ENCODE assay signal across 21 cellular contexts in the genomic region with DNA sequence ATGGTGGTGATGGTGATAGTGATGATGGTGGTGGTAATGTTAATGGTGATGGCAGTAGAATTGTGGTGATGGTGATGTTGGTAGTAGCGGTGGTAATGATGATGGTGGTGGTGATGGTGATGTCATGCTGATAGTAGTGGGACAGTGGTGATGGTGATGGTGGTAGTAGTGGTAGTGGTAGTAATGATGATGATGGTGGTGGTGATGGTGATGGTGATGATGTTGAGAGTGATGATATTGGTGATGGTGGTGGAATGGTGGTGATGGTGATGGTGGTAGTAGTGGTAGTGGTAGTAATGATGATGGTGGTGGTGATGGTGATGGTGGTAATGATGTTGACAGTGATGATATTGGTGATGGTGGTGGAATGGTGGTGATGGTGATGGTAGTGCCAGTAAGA.
"Had no signal": no experiment of that assay in that cellular context is flagged by ENCODE, and none has a peak within 500 bp of the region (broad histone marks: within the 10 kb centered on the region; RNA-seq: fewer than 3 reads in every experiment).

No MANE protein-coding gene starts in this region.

- H3K4me3 ChIP-seq: colonic mucosa, hepatocyte, sigmoid colon, skin epidermis, stomach, thoracic aorta, transverse colon, uterus had no signal

- H3K27ac ChIP-seq: colonic mucosa, foreskin keratinocyte, hepatocyte, sigmoid colon, skin epidermis, stomach, thoracic aorta, transverse colon, uterus had no signal

- H3K4me1 ChIP-seq: foreskin keratinocyte, uterus had no signal

- H3K4me3 Mint-ChIP-seq: endodermal cell; naive thymus-derived CD4-positive, alpha-beta T cell; neural crest cell; stimulated activated memory B cell treated with anti-CD40 and anti-IgM and Interleukin-4, amounts not matched to agents 10 μg/mL and 1 μg/mL and 100 μg/mL, for 72 hours had no signal

- ATAC-seq: foreskin keratinocyte; naive thymus-derived CD4-positive, alpha-beta T cell; stimulated activated memory B cell treated with anti-CD40 and anti-IgM and Interleukin-4, amounts not matched to agents 10 μg/mL and 1 μg/mL and 100 μg/mL, for 72 hours had no signal

- H3K36me3 ChIP-seq: colonic mucosa, sigmoid colon, stomach, thoracic aorta, transverse colon, uterus had no signal

- H3K27me3 ChIP-seq: colonic mucosa, hepatocyte, sigmoid colon, transverse colon, uterus had no signal

- H3K9me3 ChIP-seq: colonic mucosa, sigmoid colon, stomach, thoracic aorta, transverse colon, uterus had no signal

- H3K4me2 ChIP-seq: hepatocyte had no signal

- H3K36me3 Mint-ChIP-seq: naive thymus-derived CD4-positive, alpha-beta T cell; stimulated activated memory B cell treated with anti-CD40 and anti-IgM and Interleukin-4, amounts not matched to agents 10 μg/mL and 1 μg/mL and 100 μg/mL, for 72 hours had no signal

- FAIRE-seq: endothelial cell of umbilical vein had no signal

- H3K4me1 Mint-ChIP-seq: endodermal cell; naive thymus-derived CD4-positive, alpha-beta T cell; neural crest cell; stimulated activated memory B cell treated with anti-CD40 and anti-IgM and Interleukin-4, amounts not matched to agents 10 μg/mL and 1 μg/mL and 100 μg/mL, for 72 hours had no signal

- H3K79me2 ChIP-seq: hepatocyte had no signal

- DNase-seq: colonic mucosa; dermis blood vessel endothelial cell; endodermal cell; erythroblast; foreskin keratinocyte; kidney glomerular epithelial cell; mammary epithelial cell; naive thymus-derived CD4-positive, alpha-beta T cell; posterior cingulate gyrus; sigmoid colon; stimulated activated CD8-positive, alpha-beta memory T cell treated with anti-CD3 and anti-CD28 coated beads, Interleukin-4, amount 100 ng/mL, for 48 hours; stomach; substantia nigra; transverse colon; uterus had no signal

- H3K9me3 Mint-ChIP-seq: endodermal cell; neural crest cell; stimulated activated memory B cell treated with anti-CD40 and anti-IgM and Interleukin-4, amounts not matched to agents 10 μg/mL and 1 μg/mL and 100 μg/mL, for 72 hours had no signal

- H2AFZ ChIP-seq: hepatocyte had no signal

- H3K27ac Mint-ChIP-seq: endodermal cell; naive thymus-derived CD4-positive, alpha-beta T cell; stimulated activated memory B cell treated with anti-CD40 and anti-IgM and Interleukin-4, amounts not matched to agents 10 μg/mL and 1 μg/mL and 100 μg/mL, for 72 hours had no signal
